In genomic region chr19:1441022-1441426, GRCh38 we compare ENCODE assay signal across 14 cellular contexts. TPM values are rescaled to one million over a fixed set of nuclear protein-coding genes. Genes with fewer than 3 reads are reported as not detected.
DNase-seq lines count a peak whose midpoint lies in the region; ATAC-seq and TF ChIP-seq lines count a peak whose summit lies in the region.
"Had no signal": no experiment of that assay in that cellular context is flagged by ENCODE, and none has a peak within 500 bp of the region (broad histone marks: within the 10 kb centered on the region; RNA-seq: fewer than 3 reads in every experiment).

No MANE protein-coding gene starts in this region.

- POLR2A ChIA-PET in activated CD4-positive, alpha-beta T cell treated with anti-CD3 and anti-CD28 coated beads for 36 hours (lab: Charles Lee): interaction anchor here (0.7 to 1.2 kb wide), 3 partner anchors 27 to 208 kb away, joined by 3 to 4 read pairs (median 4); no protein-coding TSS in a partner anchor

- no peaks in the 10 kb centered on the region for H3K27me3 Mint-ChIP-seq in activated CD4-positive, alpha-beta T cell treated with anti-CD3 and anti-CD28 coated beads for 36 hours
- H3K27me3 Mint-ChIP-seq in IgD-negative memory B cell (peaks cover 5% of the 10 kb centered on the region), nephron progenitor cell (ENCODE audit: low read depth, poor library complexity) (peaks cover 24% of the 10 kb centered on the region)
- no peaks in the 10 kb centered on the region for H3K27me3 Mint-ChIP-seq in activated naive CD8-positive, alpha-beta T cell treated with anti-CD3 and anti-CD28 coated beads, Interleukin-2, amount 50 U/mL, for 24 hours

- peaks cover 43% of the 10 kb centered on the region for H3K36me3 Mint-ChIP-seq in activated CD4-positive, alpha-beta T cell treated with anti-CD3 and anti-CD28 coated beads for 36 hours (ENCODE audit: low read depth)
- peaks cover 6% of the 10 kb centered on the region for H3K36me3 Mint-ChIP-seq in IgD-negative memory B cell
- peaks cover 44% of the 10 kb centered on the region for H3K36me3 Mint-ChIP-seq in activated naive CD8-positive, alpha-beta T cell treated with anti-CD3 and anti-CD28 coated beads, Interleukin-2, amount 50 U/mL, for 24 hours (ENCODE audit: low read depth)
- H3K36me3 Mint-ChIP-seq in nephron progenitor cell (ENCODE audit: low read depth): peaks cover 24% of the 10 kb centered on the region

- TF ChIP-seq CTCF in nephron progenitor cell (IDR thresholded peaks at IDR 0.05) (no peak), coronary artery (IDR thresholded peaks at IDR 0.05) (no peak)

- no peak overlapping the region for H3K27ac ChIP-seq in coronary artery
- H3K27ac ChIP-seq: HL-60 had no signal

- intact Hi-C loops in activated CD4-positive, alpha-beta T cell treated with anti-CD3 and anti-CD28 coated beads for 36 hours (cut with DNase I, micrococcal nuclease): loop anchor here in 1 of 2 experiments (5.0 kb wide), 1 partner anchor 36 kb away; the partner anchor contains the start of gene C19orf25

- H3K9me3 Mint-ChIP-seq in activated CD4-positive, alpha-beta T cell treated with anti-CD3 and anti-CD28 coated beads for 36 hours (ENCODE audit: low read depth): no peaks in the 10 kb centered on the region
- H3K9me3 Mint-ChIP-seq in IgD-negative memory B cell: no peaks in the 10 kb centered on the region
- H3K9me3 Mint-ChIP-seq in activated naive CD8-positive, alpha-beta T cell treated with anti-CD3 and anti-CD28 coated beads, Interleukin-2, amount 50 U/mL, for 24 hours: no peaks in the 10 kb centered on the region
- H3K9me3 Mint-ChIP-seq in nephron progenitor cell: no peaks in the 10 kb centered on the region

- no peak for ATAC-seq in activated CD4-positive, alpha-beta T cell treated with anti-CD3 and anti-CD28 coated beads for 36 hours
- ATAC-seq in activated naive CD8-positive, alpha-beta T cell treated with anti-CD3 and anti-CD28 coated beads, Interleukin-2, amount 50 U/mL, for 24 hours: no peak

- H3K27ac Mint-ChIP-seq in activated CD4-positive, alpha-beta T cell treated with anti-CD3 and anti-CD28 coated beads for 36 hours: peak overlapping the region; percentile 37
- H3K27ac Mint-ChIP-seq in IgD-negative memory B cell: peak overlapping the region in 2 of 3 donors; percentile 90
- peak overlapping the region; percentile 99 for H3K27ac Mint-ChIP-seq in activated naive CD8-positive, alpha-beta T cell treated with anti-CD3 and anti-CD28 coated beads, Interleukin-2, amount 50 U/mL, for 24 hours
- no peak overlapping the region for H3K27ac Mint-ChIP-seq in nephron progenitor cell

- CTCF ChIA-PET in activated CD4-positive, alpha-beta T cell treated with anti-CD3 and anti-CD28 coated beads for 36 hours (lab: Charles Lee): interaction anchor here (1.1 kb wide), 1 partner anchor 33 kb away, joined by 4 read pairs; no protein-coding TSS in a partner anchor

- peaks cover 44% of the 10 kb centered on the region for H3K4me1 Mint-ChIP-seq in activated CD4-positive, alpha-beta T cell treated with anti-CD3 and anti-CD28 coated beads for 36 hours
- peaks cover 10 to 16% (median 10%) of the 10 kb centered on the region in 3 donors for H3K4me1 Mint-ChIP-seq in IgD-negative memory B cell
- H3K4me1 Mint-ChIP-seq in activated naive CD8-positive, alpha-beta T cell treated with anti-CD3 and anti-CD28 coated beads, Interleukin-2, amount 50 U/mL, for 24 hours: peaks cover 47% of the 10 kb centered on the region
- H3K4me1 Mint-ChIP-seq in nephron progenitor cell: peaks cover 37% of the 10 kb centered on the region

- peak overlapping the region; percentile 94 for H3K4me3 Mint-ChIP-seq in activated CD4-positive, alpha-beta T cell treated with anti-CD3 and anti-CD28 coated beads for 36 hours
- H3K4me3 Mint-ChIP-seq in IgD-negative memory B cell (peak overlapping the region; percentile 12 to 90 (median 42)), nephron progenitor cell (peak overlapping the region; percentile 97)
- peak overlapping the region; percentile 94 for H3K4me3 Mint-ChIP-seq in activated naive CD8-positive, alpha-beta T cell treated with anti-CD3 and anti-CD28 coated beads, Interleukin-2, amount 50 U/mL, for 24 hours

- no peak for DNase-seq in activated CD4-positive, alpha-beta T cell treated with anti-CD3 and anti-CD28 coated beads for 36 hours
- DNase-seq in activated CD4-positive, alpha-beta T cell treated with anti-CD3 and anti-CD28 coated beads for 48 hours: no peak
- DNase-seq in activated naive CD8-positive, alpha-beta T cell treated with anti-CD3 and anti-CD28 coated beads, Interleukin-2, amount 50 U/mL, for 24 hours: no peak
- DNase-seq in nephron progenitor cell (no peak), amygdala (lab: John Stamatoyannopoulos, UW) (no peak), activated gamma-delta T cell (lab: John Stamatoyannopoulos, UW) (no peak), coronary artery (ENCODE audit: low spot score) (no peak)
- DNase-seq: ACHN, dermis blood vessel endothelial cell, kidney, NCI-H446, spleen had no signal

- no peak overlapping the region for H3K4me3 ChIP-seq in coronary artery

RNA-seq across cellular contexts. Expression of gene RPS15, which starts 2.8 kb away (rescaled TPM):
- total RNA-seq in activated CD4-positive, alpha-beta T cell treated with anti-CD3 and anti-CD28 coated beads for 36 hours: 1,000 to 10,000 TPM; 1,716 to 1,858 TPM
- polyA plus RNA-seq in IgD-negative memory B cell: 3,226 TPM

RNA-seq across cellular contexts. Expression of gene APC2, which starts 8.9 kb away (rescaled TPM):
- total RNA-seq in activated CD4-positive, alpha-beta T cell treated with anti-CD3 and anti-CD28 coated beads for 36 hours: under 1 TPM; 0.09 to 0.14 TPM
- 0.16 TPM for polyA plus RNA-seq in IgD-negative memory B cell

RNA-seq across cellular contexts. Expression of gene DAZAP1, which starts 33.6 kb away (rescaled TPM):
- total RNA-seq in activated CD4-positive, alpha-beta T cell treated with anti-CD3 and anti-CD28 coated beads for 36 hours: 100 to 1,000 TPM; 248 to 347 TPM
- polyA plus RNA-seq in IgD-negative memory B cell: 7.2 TPM

RNA-seq across cellular contexts. Expression of gene C19orf25, which starts 38.0 kb away (rescaled TPM):
- total RNA-seq in activated CD4-positive, alpha-beta T cell treated with anti-CD3 and anti-CD28 coated beads for 36 hours: 10 to 100 TPM; 19.9 to 26.9 TPM
- polyA plus RNA-seq in IgD-negative memory B cell: 51.1 TPM

RNA-seq across cellular contexts. Expression of gene GAMT, which starts 39.7 kb away (rescaled TPM):
- 10 to 100 TPM; 30.4 to 31.5 TPM for total RNA-seq in activated CD4-positive, alpha-beta T cell treated with anti-CD3 and anti-CD28 coated beads for 36 hours
- polyA plus RNA-seq in IgD-negative memory B cell: 14.3 TPM

Comparison
In these comparisons a context has a peak if more than half of its experiments do, and no peak if none do; other contexts are left out.
1. H3K4me3 Mint-ChIP-seq: peak in every context shown above with its lines; median percentile 97 in nephron progenitor cell; 94 in activated CD4-positive, alpha-beta T cell treated with anti-CD3 and anti-CD28 coated beads for 36 hours; 94 in activated naive CD8-positive, alpha-beta T cell treated with anti-CD3 and anti-CD28 coated beads, Interleukin-2, amount 50 U/mL, for 24 hours; 42 in IgD-negative memory B cell.